ENCODE assay signal across 9 cellular contexts in the genomic region with DNA sequence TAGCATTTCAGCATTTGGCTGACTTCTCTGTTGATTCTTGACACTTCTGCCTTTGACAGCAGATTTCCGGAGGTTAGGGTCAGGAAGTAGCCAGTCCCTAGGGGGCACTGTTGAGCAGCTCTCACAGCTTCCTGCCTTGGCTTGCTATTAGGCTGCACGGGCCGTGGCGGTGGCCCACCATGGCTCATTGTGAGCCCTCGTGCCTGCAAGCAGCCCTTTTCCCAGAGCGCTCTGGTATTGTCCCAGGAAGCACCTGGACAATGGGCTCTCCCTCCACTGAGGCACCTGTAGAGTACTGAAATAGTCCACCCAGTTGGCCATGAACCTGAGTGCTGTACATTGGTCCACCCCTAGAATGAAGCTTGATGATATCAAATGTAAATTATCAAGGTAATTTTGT.
A peak's percentile ranks its signal among the peaks of the same experiment; 100 is the strongest.
DNase-seq lines count a peak whose midpoint lies in the region; ATAC-seq and TF ChIP-seq lines count a peak whose summit lies in the region.
"Had no signal": no experiment of that assay in that cellular context is flagged by ENCODE, and none has a peak within 500 bp of the region (broad histone marks: within the 10 kb centered on the region; RNA-seq: fewer than 3 reads in every experiment).

No MANE protein-coding gene starts in this region.

- H3K27ac ChIP-seq in effector memory CD4-positive, alpha-beta T cell (ENCODE audit: insufficient read depth, low read length, poor library complexity, severe bottlenecking): no peak overlapping the region
- H3K27ac ChIP-seq in thyroid gland: peak overlapping the region in 2 of 3 donors; percentile 33 to 41

- no peaks in the 10 kb centered on the region for H3K27me3 ChIP-seq in effector memory CD4-positive, alpha-beta T cell (replicated peaks; ENCODE audit: control insufficient read depth, insufficient read depth, low read length, poor library complexity, severe bottlenecking)
- H3K27me3 ChIP-seq in thyroid gland: no peaks in the 10 kb centered on the region

- H3K36me3 ChIP-seq in effector memory CD4-positive, alpha-beta T cell (ENCODE audit: control insufficient read depth, insufficient read depth, low read length): peaks cover 59% of the 10 kb centered on the region
- peaks cover 7 to 14% of the 10 kb centered on the region in 2 donors for H3K36me3 ChIP-seq in thyroid gland

- H3K27me3 Mint-ChIP-seq in nephron progenitor cell (ENCODE audit: low read depth, poor library complexity): no peaks in the 10 kb centered on the region
- H3K27me3 Mint-ChIP-seq: activated naive CD4-positive, alpha-beta T cell treated with anti-CD3 and anti-CD28 coated beads, Interleukin-2, amount 50 U/mL, for 24 hours had no signal

- TF ChIP-seq POLR2A in thyroid gland (IDR thresholded peaks at IDR 0.05): no peak

- H3K4me3 ChIP-seq in LNCaP clone FGC (ENCODE audit: low read depth, low read length) (no peak overlapping the region), thyroid gland (replicated peaks in 1 of 3) (no peak overlapping the region)
- no peak overlapping the region for H3K4me3 ChIP-seq in effector memory CD4-positive, alpha-beta T cell (ENCODE audit: insufficient read depth, low read depth, low read length, poor library complexity, severe bottlenecking)

- WGBS in thyroid gland, 2 donors: 39 to 80% methylated on average over 1 to 5 of the region's 6 CpGs

- H3K4me1 Mint-ChIP-seq in nephron progenitor cell: peaks cover under 1% of the 10 kb centered on the region

- no peaks in the 10 kb centered on the region for H3K4me1 ChIP-seq in effector memory CD4-positive, alpha-beta T cell (ENCODE audit: control insufficient read depth, insufficient read depth, low read length, poor library complexity, severe bottlenecking)
- H3K4me1 ChIP-seq in thyroid gland: peaks cover 44 to 49% of the 10 kb centered on the region in 2 donors

- no peak overlapping the region for H3K27ac Mint-ChIP-seq in nephron progenitor cell
- H3K27ac Mint-ChIP-seq: activated naive CD4-positive, alpha-beta T cell treated with anti-CD3 and anti-CD28 coated beads, Interleukin-2, amount 50 U/mL, for 24 hours had no signal

- peaks cover 73% of the 10 kb centered on the region for H3K36me3 Mint-ChIP-seq in nephron progenitor cell (ENCODE audit: low read depth)

- H3K9me3 ChIP-seq in effector memory CD4-positive, alpha-beta T cell (ENCODE audit: control insufficient read depth, low read length): no peaks in the 10 kb centered on the region
- H3K9me3 ChIP-seq in thyroid gland: no peaks in the 10 kb centered on the region

- intact Hi-C loops in thyroid gland (cut with DNase I): no loop called here

- TF ChIP-seq CTCF in LNCaP clone FGC (IDR thresholded peaks at IDR 0.05; ENCODE audit: control insufficient read depth, extremely low read depth, insufficient read depth): peak; percentile 60
- peak; percentile 61 for TF ChIP-seq CTCF in nephron progenitor cell (IDR thresholded peaks at IDR 0.05)
- peak in 5 of 6 experiments; percentile 11 to 49 (median 36) for TF ChIP-seq CTCF in thyroid gland (IDR thresholded peaks at IDR 0.05)

- DNase-seq in ELF-1 (ENCODE audit: low read depth, low spot score): peak; percentile 83
- no peak for DNase-seq in LNCaP clone FGC (ENCODE audit: low read depth)
- peak; percentile 57 for DNase-seq in activated CD4-positive, alpha-beta T cell treated with anti-CD3 and anti-CD28 coated beads, Interleukin-2, amount 50 U/mL, for 1 hour
- DNase-seq in effector memory CD4-positive, alpha-beta T cell: peak; percentile 5 to 23 (median 5)
- DNase-seq in nephron progenitor cell: peak; percentile 72
- DNase-seq in thyroid gland: peak; percentile 24 to 42
- no peak for DNase-seq in NCI-H2171 treated with DMSO at 0.1 percent for 48 hours (lab: John Stamatoyannopoulos, UW)

- H3K9me3 Mint-ChIP-seq in nephron progenitor cell: no peaks in the 10 kb centered on the region
- H3K9me3 Mint-ChIP-seq: activated naive CD4-positive, alpha-beta T cell treated with anti-CD3 and anti-CD28 coated beads, Interleukin-2, amount 50 U/mL, for 24 hours had no signal

- H3K4me3 Mint-ChIP-seq in nephron progenitor cell: no peak overlapping the region
- H3K4me3 Mint-ChIP-seq: activated naive CD4-positive, alpha-beta T cell treated with anti-CD3 and anti-CD28 coated beads, Interleukin-2, amount 50 U/mL, for 24 hours had no signal

- no peak for ATAC-seq in GM21717 (IDR thresholded peaks at IDR 0.05; ENCODE audit: unreplicated experiment)

Comparison
In these comparisons a context has a peak if more than half of its experiments do, and no peak if none do; other contexts are left out.
1. DNase-seq: peak in ELF-1 (single experiment), activated CD4-positive, alpha-beta T cell treated with anti-CD3 and anti-CD28 coated beads, Interleukin-2, amount 50 U/mL, for 1 hour (single experiment), effector memory CD4-positive, alpha-beta T cell (3 of 3), nephron progenitor cell (single experiment) and thyroid gland (2 of 2); none in LNCaP clone FGC (single experiment) and NCI-H2171 treated with DMSO at 0.1 percent for 48 hours (single experiment).
2. Peak in every context shown above with its lines, with median percentiles within 50 percentile points of each other: CTCF ChIP-seq.